Comparison of ENCODE assay signal across 1 cellular context in genomic region chr10:31929260-31929985, GRCh38.
TF ChIP-seq lines count a peak whose summit lies in the region.

No MANE protein-coding gene starts in this region.

TF ChIP-seq in WTC11, 78 proteins besides CTCF, POLR2A, EP300 and RAD21 (continued from another document):
- TF ChIP-seq ZNF532 (CRISPR knock-in tag; IDR thresholded peaks at IDR 0.05; ENCODE audit: borderline replicate concordance) = no peak
- no peak for TF ChIP-seq FOXP1 (CRISPR knock-in tag; IDR thresholded peaks at IDR 0.05; ENCODE audit: borderline replicate concordance)
- no peak for TF ChIP-seq TEAD1 (CRISPR knock-in tag; IDR thresholded peaks at IDR 0.05)
- TF ChIP-seq ZNF138 (CRISPR knock-in tag; conservative IDR thresholded peaks at IDR 0.05) = no peak
TF ChIP-seq in WTC11: peak in this region for 1.
